Comparison of ENCODE assay signal across 34 cellular contexts in the genomic region with DNA sequence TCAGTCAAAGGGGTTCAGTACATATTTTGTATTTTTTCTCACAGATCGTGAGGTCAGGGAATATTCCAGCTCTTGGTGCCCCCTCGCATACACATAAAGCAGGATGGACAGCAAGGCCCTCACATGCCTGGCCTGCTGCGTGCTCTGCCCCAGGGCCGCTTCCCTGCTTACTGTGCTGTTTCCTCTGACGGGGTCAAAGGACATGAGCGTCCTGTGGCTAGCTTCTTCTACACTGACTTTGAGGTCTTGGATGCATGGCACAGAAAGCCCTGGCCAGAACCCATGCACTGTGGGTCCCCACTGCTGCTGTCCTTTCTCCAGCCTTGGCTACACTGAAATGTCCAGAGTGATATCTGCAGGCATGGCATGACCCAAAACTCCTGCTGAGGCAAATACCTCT.
"Had no signal": no experiment of that assay in that cellular context is flagged by ENCODE, and none has a peak within 500 bp of the region (broad histone marks: within the 10 kb centered on the region; RNA-seq: fewer than 3 reads in every experiment).

No MANE protein-coding gene starts in this region.

- H3K9me3 ChIP-seq: ascending aorta had no signal

- H3K4me1 Mint-ChIP-seq: activated B cell treated with CpG ODN at 0.5 μM for 24 hours; activated CD4-positive, alpha-beta T cell treated with anti-CD3 and anti-CD28 coated beads, Interleukin-2, amount 10 ng/mL, durations not matched to agents 24 days and 14 days; activated naive CD4-positive, alpha-beta T cell treated with anti-CD3 and anti-CD28 coated beads, Interleukin-2, amount 10 ng/mL, durations not matched to agents 7 days and 5 days; activated naive CD4-positive, alpha-beta T cell treated with anti-CD3 and anti-CD28 coated beads, Interleukin-2, amount 50 U/mL, for 24 hours; central memory CD8-positive, alpha-beta T cell had no signal

- H3K27me3 Mint-ChIP-seq: activated B cell treated with CpG ODN at 0.5 μM for 24 hours; activated CD4-positive, alpha-beta memory T cell treated with anti-CD3 and anti-CD28 coated beads for 36 hours; activated CD8-positive, alpha-beta T cell treated with anti-CD3 and anti-CD28 coated beads for 36 hours; activated naive CD4-positive, alpha-beta T cell treated with anti-CD3 and anti-CD28 coated beads, Interleukin-2, amount 50 U/mL, for 24 hours; activated naive CD8-positive, alpha-beta T cell; activated naive CD8-positive, alpha-beta T cell treated with anti-CD3 and anti-CD28 coated beads, Interleukin-2, amount 50 U/mL, for 24 hours; activated T-cell treated with anti-CD3 and anti-CD28 coated beads, Interleukin-2, amount 50 U/mL, for 24 hours; central memory CD8-positive, alpha-beta T cell had no signal

- H3K27ac Mint-ChIP-seq: activated B cell treated with CpG ODN at 0.5 μM for 24 hours; activated CD4-positive, alpha-beta memory T cell treated with anti-CD3 and anti-CD28 coated beads for 36 hours; activated CD4-positive, alpha-beta T cell treated with anti-CD3 and anti-CD28 coated beads, Interleukin-2, amount 10 ng/mL, durations not matched to agents 24 days and 14 days; activated CD8-positive, alpha-beta T cell treated with anti-CD3 and anti-CD28 coated beads for 36 hours; activated naive CD4-positive, alpha-beta T cell treated with anti-CD3 and anti-CD28 coated beads, Interleukin-2, amount 10 ng/mL, durations not matched to agents 7 days and 5 days; activated naive CD4-positive, alpha-beta T cell treated with anti-CD3 and anti-CD28 coated beads, Interleukin-2, amount 50 U/mL, for 24 hours; activated naive CD8-positive, alpha-beta T cell; activated naive CD8-positive, alpha-beta T cell treated with anti-CD3 and anti-CD28 coated beads, Interleukin-2, amount 10 ng/mL, durations not matched to agents 7 days and 5 days; activated naive CD8-positive, alpha-beta T cell treated with anti-CD3 and anti-CD28 coated beads, Interleukin-2, amount 50 U/mL, for 24 hours; activated T-cell treated with anti-CD3 and anti-CD28 coated beads, Interleukin-2, amount 50 U/mL, for 24 hours; activated T-helper 2 cell treated with anti-CD3 and anti-CD28 coated beads, Interferon-gamma antibody, Interleukin-2, Interleukin-4, amounts not matched to agents 10 μg/mL and 5 μg/mL and 100 μg/mL, durations not matched to agents 14 hours and 24 hours and 36 hours; T-helper 1 cell treated with Interleukin-12 subunit alpha and Interleukin-12 subunit beta and Interleukin-4 antibody, amounts not matched to agents 30 μg/mL and 1 μg/mL, for 36 hours; T-helper 2 cell treated with Interferon-gamma antibody and Interleukin-4, amounts not matched to agents 5 μg/mL and 100 μg/mL, for 36 hours had no signal

- ATAC-seq: activated CD8-positive, alpha-beta T cell treated with anti-CD3 and anti-CD28 coated beads for 36 hours; activated naive CD8-positive, alpha-beta T cell treated with anti-CD3 and anti-CD28 coated beads, Interleukin-2, amount 50 U/mL, for 24 hours had no signal

- H3K27ac ChIP-seq: ascending aorta, cardiac muscle cell, VCaP had no signal

- H3K4me3 ChIP-seq: ascending aorta, cardiac muscle cell had no signal

- H3K9me3 Mint-ChIP-seq: activated B cell treated with CpG ODN at 0.5 μM for 24 hours; activated CD4-positive, alpha-beta memory T cell treated with anti-CD3 and anti-CD28 coated beads for 36 hours; activated CD4-positive, alpha-beta T cell treated with anti-CD3 and anti-CD28 coated beads, Interleukin-2, amount 10 ng/mL, durations not matched to agents 24 days and 14 days; activated CD8-positive, alpha-beta T cell treated with anti-CD3 and anti-CD28 coated beads for 36 hours; activated naive CD4-positive, alpha-beta T cell treated with anti-CD3 and anti-CD28 coated beads, Interleukin-2, amount 10 ng/mL, durations not matched to agents 7 days and 5 days; activated naive CD4-positive, alpha-beta T cell treated with anti-CD3 and anti-CD28 coated beads, Interleukin-2, amount 50 U/mL, for 24 hours; activated naive CD8-positive, alpha-beta T cell treated with anti-CD3 and anti-CD28 coated beads, Interleukin-2, amount 10 ng/mL, durations not matched to agents 7 days and 5 days; activated naive CD8-positive, alpha-beta T cell treated with anti-CD3 and anti-CD28 coated beads, Interleukin-2, amount 50 U/mL, for 24 hours; activated T-cell treated with anti-CD3 and anti-CD28 coated beads, Interleukin-2, amount 50 U/mL, for 24 hours; activated T-helper 2 cell treated with anti-CD3 and anti-CD28 coated beads, Interferon-gamma antibody, Interleukin-2, Interleukin-4, amounts not matched to agents 10 μg/mL and 5 μg/mL and 100 μg/mL, durations not matched to agents 14 hours and 24 hours and 36 hours; central memory CD8-positive, alpha-beta T cell; T-helper 1 cell treated with Interleukin-12 subunit alpha and Interleukin-12 subunit beta and Interleukin-4 antibody, amounts not matched to agents 30 μg/mL and 1 μg/mL, for 36 hours; T-helper 2 cell treated with Interferon-gamma antibody and Interleukin-4, amounts not matched to agents 5 μg/mL and 100 μg/mL, for 36 hours had no signal

- H3K4me1 ChIP-seq: ascending aorta had no signal

- H3K36me3 Mint-ChIP-seq: activated CD4-positive, alpha-beta memory T cell treated with anti-CD3 and anti-CD28 coated beads for 36 hours; activated naive CD4-positive, alpha-beta T cell treated with anti-CD3 and anti-CD28 coated beads, Interleukin-2, amount 10 ng/mL, durations not matched to agents 7 days and 5 days; activated naive CD4-positive, alpha-beta T cell treated with anti-CD3 and anti-CD28 coated beads, Interleukin-2, amount 50 U/mL, for 24 hours; activated naive CD8-positive, alpha-beta T cell treated with anti-CD3 and anti-CD28 coated beads, Interleukin-2, amount 10 ng/mL, durations not matched to agents 7 days and 5 days; brain had no signal

- H3K4me3 Mint-ChIP-seq: activated B cell treated with CpG ODN at 0.5 μM for 24 hours; activated CD4-positive, alpha-beta memory T cell treated with anti-CD3 and anti-CD28 coated beads for 36 hours; activated CD4-positive, alpha-beta T cell treated with anti-CD3 and anti-CD28 coated beads, Interleukin-2, amount 10 ng/mL, durations not matched to agents 24 days and 14 days; activated CD8-positive, alpha-beta T cell treated with anti-CD3 and anti-CD28 coated beads for 36 hours; activated naive CD4-positive, alpha-beta T cell treated with anti-CD3 and anti-CD28 coated beads, Interleukin-2, amount 10 ng/mL, durations not matched to agents 7 days and 5 days; activated naive CD4-positive, alpha-beta T cell treated with anti-CD3 and anti-CD28 coated beads, Interleukin-2, amount 50 U/mL, for 24 hours; activated naive CD8-positive, alpha-beta T cell; activated naive CD8-positive, alpha-beta T cell treated with anti-CD3 and anti-CD28 coated beads, Interleukin-2, amount 10 ng/mL, durations not matched to agents 7 days and 5 days; activated naive CD8-positive, alpha-beta T cell treated with anti-CD3 and anti-CD28 coated beads, Interleukin-2, amount 50 U/mL, for 24 hours; activated T-cell treated with anti-CD3 and anti-CD28 coated beads, Interleukin-2, amount 50 U/mL, for 24 hours; brain; central memory CD8-positive, alpha-beta T cell; T-helper 1 cell treated with Interleukin-12 subunit alpha and Interleukin-12 subunit beta and Interleukin-4 antibody, amounts not matched to agents 30 μg/mL and 1 μg/mL, for 36 hours; T-helper 2 cell treated with Interferon-gamma antibody and Interleukin-4, amounts not matched to agents 5 μg/mL and 100 μg/mL, for 36 hours had no signal

- H3K36me3 ChIP-seq: ascending aorta, cardiac muscle cell had no signal

- DNase-seq: activated B cell treated with CpG ODN at 0.5 μM for 24 hours; activated CD4-positive, alpha-beta memory T cell treated with anti-CD3 and anti-CD28 coated beads for 36 hours; activated CD4-positive, alpha-beta T cell treated with anti-CD3 and anti-CD28 coated beads for 4 hours; activated CD4-positive, alpha-beta T cell treated with anti-CD3 and anti-CD28 coated beads, Interleukin-2, amount 10 ng/mL, durations not matched to agents 24 days and 14 days; activated CD4-positive, alpha-beta T cell treated with anti-CD3 and anti-CD28 coated beads, Interleukin-2, amount 50 U/mL, for 1 hour; activated CD4-positive, alpha-beta T cell treated with anti-CD3 and anti-CD28 coated beads, Interleukin-2, amount 50 U/mL, for 4 hours; activated CD4-positive, CD25-positive, alpha-beta regulatory T cell treated with anti-CD3 and anti-CD28 coated beads, Interleukin-2, amount 50 U/mL, for 72 hours; activated CD8-positive, alpha-beta memory T cell treated with anti-CD3 and anti-CD28 coated beads, Interleukin-2, amount 50 U/mL, for 48 hours; activated CD8-positive, alpha-beta T cell treated with anti-CD3 and anti-CD28 coated beads for 36 hours; activated effector memory CD4-positive, alpha-beta T cell treated with Interleukin-2 at 50 U/mL for 16 hours; activated gamma-delta T cell; activated naive CD4-positive, alpha-beta T cell treated with anti-CD3 and anti-CD28 coated beads, Interleukin-2, amount 10 ng/mL, durations not matched to agents 7 days and 5 days; activated naive CD4-positive, alpha-beta T cell treated with Interleukin-2 at 50 U/mL for 16 hours; activated naive CD8-positive, alpha-beta T cell treated with anti-CD3 and anti-CD28 coated beads, Interleukin-2, amount 10 ng/mL, durations not matched to agents 7 days and 5 days; activated naive CD8-positive, alpha-beta T cell treated with anti-CD3 and anti-CD28 coated beads, Interleukin-2, amount 50 U/mL, for 24 hours; activated T-cell treated with anti-CD3 and anti-CD28 coated beads, Interleukin-2, amount 50 U/mL, for 24 hours; activated T-cell treated with anti-CD3 and anti-CD28 coated beads, Interleukin-2, amount 50 U/mL, for 48 hours; amygdala; anterior cingulate cortex; caudate nucleus; cerebellar nuclear complex; T-helper 1 cell; T-helper 2 cell; T-helper 9 cell had no signal

- H3K27me3 ChIP-seq: ascending aorta had no signal
